18 cellular contexts compared by ENCODE assay signal in genomic region chr3:112120485-112120836, GRCh38. TPM values are rescaled to one million over a fixed set of nuclear protein-coding genes. Genes with fewer than 3 reads are reported as not detected.
DNase-seq lines count a peak whose midpoint lies in the region; ATAC-seq lines count a peak whose summit lies in the region.
"Had no signal": no experiment of that assay in that cellular context is flagged by ENCODE, and none has a peak within 500 bp of the region (broad histone marks: within the 10 kb centered on the region; RNA-seq: fewer than 3 reads in every experiment).

No MANE protein-coding gene starts in this region.

- H3K4me1 ChIP-seq in CD4-positive, CD25-positive, alpha-beta regulatory T cell (ENCODE audit: control insufficient read depth, insufficient read depth, low read length, poor library complexity, severe bottlenecking): peaks cover 3% of the 10 kb centered on the region
- H3K4me1 ChIP-seq: SJSA1 had no signal

- H3K9me3 Mint-ChIP-seq in CD4-positive, CD25-positive, alpha-beta regulatory T cell: peaks cover 0 to 1% (median 0%) of the 10 kb centered on the region in 7 donors
- no peaks in the 10 kb centered on the region for H3K9me3 Mint-ChIP-seq in activated T-helper 1 cell treated with anti-CD3 and anti-CD28 coated beads, Interleukin-12 subunit alpha, Interleukin-12 subunit beta, Interleukin-2, Interleukin-4 antibody, amounts not matched to agents 30 ng/mL and 10 ng/mL and 1 ng/mL, durations not matched to agents 14 hours and 24 hours and 36 hours
- H3K9me3 Mint-ChIP-seq: GM23338, natural killer cell had no signal

- H3K4me1 Mint-ChIP-seq in CD4-positive, CD25-positive, alpha-beta regulatory T cell: peaks cover 0 to 13% (median 9%) of the 10 kb centered on the region in 4 donors
- H3K4me1 Mint-ChIP-seq in activated T-helper 1 cell treated with anti-CD3 and anti-CD28 coated beads, Interleukin-12 subunit alpha, Interleukin-12 subunit beta, Interleukin-2, Interleukin-4 antibody, amounts not matched to agents 30 ng/mL and 10 ng/mL and 1 ng/mL, durations not matched to agents 14 hours and 24 hours and 36 hours (ENCODE audit: low read depth): peaks cover 36% of the 10 kb centered on the region

- peaks cover 10% of the 10 kb centered on the region for H3K36me3 Mint-ChIP-seq in CD4-positive, CD25-positive, alpha-beta regulatory T cell
- H3K36me3 Mint-ChIP-seq in activated T-helper 1 cell treated with anti-CD3 and anti-CD28 coated beads, Interleukin-12 subunit alpha, Interleukin-12 subunit beta, Interleukin-2, Interleukin-4 antibody, amounts not matched to agents 30 ng/mL and 10 ng/mL and 1 ng/mL, durations not matched to agents 14 hours and 24 hours and 36 hours (ENCODE audit: low read depth): peaks cover 42% of the 10 kb centered on the region
- H3K36me3 Mint-ChIP-seq: natural killer cell had no signal

- intact Hi-C loops in activated T-helper 1 cell treated with anti-CD3 and anti-CD28 coated beads, Interleukin-12 subunit alpha, Interleukin-12 subunit beta, Interleukin-2, Interleukin-4 antibody, amounts not matched to agents 30 ng/mL and 10 ng/mL and 1 ng/mL, durations not matched to agents 14 hours and 24 hours and 36 hours (cut with micrococcal nuclease): loop anchor here (10.0 kb wide), 1 partner anchor 64 kb away; no protein-coding TSS in a partner anchor

- H3K4me3 ChIP-seq in CD4-positive, CD25-positive, alpha-beta regulatory T cell (ENCODE audit: low read depth, low read length): no peak overlapping the region
- H3K4me3 ChIP-seq: cardiac muscle cell, GM23338, right atrium auricular region, SJSA1 had no signal

- DNase-seq in CD4-positive, CD25-positive, alpha-beta regulatory T cell: peak in 1 of 3 donors; percentile 41
- peak; percentile 72 to 76 for DNase-seq in Kasumi-1 (lab: John Stamatoyannopoulos, UW)
- no peak for DNase-seq in activated T-helper 1 cell treated with anti-CD3 and anti-CD28 coated beads, Interleukin-12 subunit alpha, Interleukin-12 subunit beta, Interleukin-2, Interleukin-4 antibody, amounts not matched to agents 30 ng/mL and 10 ng/mL and 1 ng/mL, durations not matched to agents 14 hours and 24 hours and 36 hours (ENCODE audit: low spot score)
- DNase-seq in stimulated activated CD4-positive, alpha-beta T cell treated with anti-CD3 and anti-CD28 coated beads, Interleukin-2, amount 100 ng/mL, for 24 hours: no peak
- DNase-seq in COLO668 (lab: John Stamatoyannopoulos, UW; ENCODE audit: unreplicated experiment): no peak
- DNase-seq in NCI-H774 (lab: John Stamatoyannopoulos, UW): no peak
- DNase-seq: activated CD4-positive, CD25-positive, alpha-beta regulatory T cell; activated gamma-delta T cell; left cardiac atrium; natural killer cell; NCI-H1436 treated with DMSO at 0.1 percent for 48 hours; NCI-H526 treated with DMSO at 0.1 percent for 48 hours had no signal

- H3K27ac ChIP-seq in CD4-positive, CD25-positive, alpha-beta regulatory T cell (ENCODE audit: insufficient read depth, low read length, poor library complexity, severe bottlenecking): no peak overlapping the region
- H3K27ac ChIP-seq: cardiac muscle cell, right atrium auricular region, SJSA1 had no signal

- peak overlapping the region in 2 of 3 donors; percentile 43 to 50 for H3K27ac Mint-ChIP-seq in CD4-positive, CD25-positive, alpha-beta regulatory T cell
- H3K27ac Mint-ChIP-seq in activated T-helper 1 cell treated with anti-CD3 and anti-CD28 coated beads, Interleukin-12 subunit alpha, Interleukin-12 subunit beta, Interleukin-2, Interleukin-4 antibody, amounts not matched to agents 30 ng/mL and 10 ng/mL and 1 ng/mL, durations not matched to agents 14 hours and 24 hours and 36 hours: peak overlapping the region; percentile 54
- H3K27ac Mint-ChIP-seq: natural killer cell had no signal

- no peaks in the 10 kb centered on the region for H3K27me3 ChIP-seq in CD4-positive, CD25-positive, alpha-beta regulatory T cell (ENCODE audit: control insufficient read depth, insufficient read depth, low read length)
- H3K27me3 ChIP-seq: cardiac muscle cell, right atrium auricular region, SJSA1 had no signal

- H3K36me3 ChIP-seq in CD4-positive, CD25-positive, alpha-beta regulatory T cell (ENCODE audit: control insufficient read depth, insufficient read depth, low read length): peaks cover 12% of the 10 kb centered on the region
- H3K36me3 ChIP-seq: right atrium auricular region had no signal

- no peak for ATAC-seq in CD4-positive, CD25-positive, alpha-beta regulatory T cell (ENCODE audit: low read depth in 2 of 2)
- peak; percentile 47 for ATAC-seq in GM18511 (IDR thresholded peaks at IDR 0.05; ENCODE audit: unreplicated experiment)
- ATAC-seq in HG02870 (IDR thresholded peaks at IDR 0.05; ENCODE audit: unreplicated experiment): no peak
- ATAC-seq: left cardiac atrium had no signal

- peaks cover 4% of the 10 kb centered on the region for H3K27me3 Mint-ChIP-seq in CD4-positive, CD25-positive, alpha-beta regulatory T cell
- H3K27me3 Mint-ChIP-seq in activated T-helper 1 cell treated with anti-CD3 and anti-CD28 coated beads, Interleukin-12 subunit alpha, Interleukin-12 subunit beta, Interleukin-2, Interleukin-4 antibody, amounts not matched to agents 30 ng/mL and 10 ng/mL and 1 ng/mL, durations not matched to agents 14 hours and 24 hours and 36 hours (ENCODE audit: insufficient read depth): no peaks in the 10 kb centered on the region

- no peaks in the 10 kb centered on the region for H3K9me3 ChIP-seq in CD4-positive, CD25-positive, alpha-beta regulatory T cell (ENCODE audit: control insufficient read depth in 2 of 2, low read length in 2 of 2)
- H3K9me3 ChIP-seq: right atrium auricular region, SJSA1 had no signal

- peak overlapping the region in 2 of 4 donors; percentile 3 to 50 for H3K4me3 Mint-ChIP-seq in CD4-positive, CD25-positive, alpha-beta regulatory T cell
- peak overlapping the region; percentile 38 for H3K4me3 Mint-ChIP-seq in activated T-helper 1 cell treated with anti-CD3 and anti-CD28 coated beads, Interleukin-12 subunit alpha, Interleukin-12 subunit beta, Interleukin-2, Interleukin-4 antibody, amounts not matched to agents 30 ng/mL and 10 ng/mL and 1 ng/mL, durations not matched to agents 14 hours and 24 hours and 36 hours
- H3K4me3 Mint-ChIP-seq: GM23338, natural killer cell had no signal

RNA-seq across cellular contexts. Expression of gene GCSAM, which starts 12.6 kb away (rescaled TPM):
- 11.8 TPM for total RNA-seq in CD4-positive, CD25-positive, alpha-beta regulatory T cell
- polyA plus RNA-seq in CD4-positive, CD25-positive, alpha-beta regulatory T cell: 10 to 100 TPM in 2 of 4 donors, 1 to 10 TPM in 2; 8.1 to 13.6 (median 10.4) TPM
- total RNA-seq in activated T-helper 1 cell treated with anti-CD3 and anti-CD28 coated beads, Interleukin-12 subunit alpha, Interleukin-12 subunit beta, Interleukin-2, Interleukin-4 antibody, amounts not matched to agents 30 ng/mL and 10 ng/mL and 1 ng/mL, durations not matched to agents 14 hours and 24 hours and 36 hours: 2.8 and 3.5 TPM in 2 replicates
- total RNA-seq: cardiac muscle cell, GM23338, SJSA1 had no signal

RNA-seq across cellular contexts. Expression of gene C3orf52, which starts 34.3 kb away (rescaled TPM):
- total RNA-seq in CD4-positive, CD25-positive, alpha-beta regulatory T cell: 0.59 TPM
- polyA plus RNA-seq in CD4-positive, CD25-positive, alpha-beta regulatory T cell: under 1 TPM; 0.13 to 0.67 (median 0.42) TPM
- total RNA-seq in activated T-helper 1 cell treated with anti-CD3 and anti-CD28 coated beads, Interleukin-12 subunit alpha, Interleukin-12 subunit beta, Interleukin-2, Interleukin-4 antibody, amounts not matched to agents 30 ng/mL and 10 ng/mL and 1 ng/mL, durations not matched to agents 14 hours and 24 hours and 36 hours: 12.4 and 12.8 TPM in 2 replicates

Comparison
In these comparisons a context has a peak if more than half of its experiments do, and no peak if none do; other contexts are left out.
1. DNase-seq: peak in Kasumi-1 (2 of 2); none in activated T-helper 1 cell treated with anti-CD3 and anti-CD28 coated beads, Interleukin-12 subunit alpha, Interleukin-12 subunit beta, Interleukin-2, Interleukin-4 antibody, amounts not matched to agents 30 ng/mL and 10 ng/mL and 1 ng/mL, durations not matched to agents 14 hours and 24 hours and 36 hours (single experiment), stimulated activated CD4-positive, alpha-beta T cell treated with anti-CD3 and anti-CD28 coated beads, Interleukin-2, amount 100 ng/mL, for 24 hours (0 of 2), COLO668 (single experiment) and NCI-H774 (single experiment).